In genomic region chr9:109497193-109498165, GRCh38 we compare ENCODE assay signal across 9 cellular contexts. TPM values are rescaled to one million over a fixed set of nuclear protein-coding genes. Genes with fewer than 3 reads are reported as not detected.
DNase-seq lines count a peak whose midpoint lies in the region; ATAC-seq, FAIRE-seq and TF ChIP-seq lines count a peak whose summit lies in the region.
"Had no signal": no experiment of that assay in that cellular context is flagged by ENCODE, and none has a peak within 500 bp of the region (broad histone marks: within the 10 kb centered on the region; RNA-seq: fewer than 3 reads in every experiment).

No MANE protein-coding gene starts in this region.

- in situ Hi-C loops in G401 (cut with HindIII; ENCODE audit: low sequenced_read_pairs), result no loop called here

- H3K9me3 ChIP-seq in Peyer's patch (no peaks in the 10 kb centered on the region), skeletal muscle satellite cell (replicated peaks; ENCODE audit: low read length) (no peaks in the 10 kb centered on the region), BE2C (no peaks in the 10 kb centered on the region)

- TF ChIP-seq POLR2A in Peyer's patch (IDR thresholded peaks at IDR 0.05), result peak in 1 of 2 donors; percentile 27

- H3K4me3 Mint-ChIP-seq in glutamatergic neuron (ENCODE audit: unreplicated experiment), result peak overlapping the region; percentile 61

- TF ChIP-seq CTCF in Peyer's patch (IDR thresholded peaks at IDR 0.05), result no peak
- TF ChIP-seq CTCF in glutamatergic neuron (IDR thresholded peaks at IDR 0.05; ENCODE audit: partially characterized antibody, unreplicated experiment), result no peak
- no peak for TF ChIP-seq CTCF in BE2C (IDR thresholded peaks at IDR 0.05; ENCODE audit: low read depth, low read length)

- peaks cover 22% of the 10 kb centered on the region for H3K27me3 Mint-ChIP-seq in glutamatergic neuron (ENCODE audit: unreplicated experiment)

- H3K36me3 Mint-ChIP-seq in glutamatergic neuron (ENCODE audit: unreplicated experiment), result peaks cover 4% of the 10 kb centered on the region

- H3K27me3 ChIP-seq in Peyer's patch, result peaks cover 0 to 10% of the 10 kb centered on the region in 2 donors
- peaks cover 38% of the 10 kb centered on the region for H3K27me3 ChIP-seq in skeletal muscle satellite cell (ENCODE audit: control insufficient read depth, insufficient read depth, low read length)
- H3K27me3 ChIP-seq in BE2C, result peaks cover 56% of the 10 kb centered on the region

- peaks cover 12% of the 10 kb centered on the region for H3K9me3 Mint-ChIP-seq in glutamatergic neuron (ENCODE audit: unreplicated experiment)

- ATAC-seq in HG02678 (IDR thresholded peaks at IDR 0.05; ENCODE audit: unreplicated experiment), result no peak

- H3K27ac Mint-ChIP-seq in glutamatergic neuron (ENCODE audit: unreplicated experiment), result no peak overlapping the region

- H3K4me3 ChIP-seq in Peyer's patch (peak overlapping the region; percentile 15 to 78 (median 54)), skeletal muscle satellite cell (ENCODE audit: low read length) (peak overlapping the region; percentile 79), BE2C (ENCODE audit: low read depth, low read length) (no peak overlapping the region)

- FAIRE-seq in HTR-8/SVneo (lab: Jason Lieb, UNC), result no peak
- FAIRE-seq: frontal cortex had no signal

- H3K9ac ChIP-seq in skeletal muscle satellite cell (ENCODE audit: low read depth, low read length), result peak overlapping the region; percentile 73

- DNase-seq in HTR-8/SVneo (ENCODE audit: insufficient read length, low spot score) (peak; percentile 60), Peyer's patch (peak in 2 of 3 donors; percentile 55 to 77), glutamatergic neuron (no peak), CD1c-positive myeloid dendritic cell (ENCODE audit: extremely low spot score) (no peak), BE2C (no peak), G401 (ENCODE audit: low spot score) (no peak)

- peak overlapping the region; percentile 94 for H3K4me2 ChIP-seq in skeletal muscle satellite cell (ENCODE audit: low read length)

- H3K27ac ChIP-seq in Peyer's patch, result peak overlapping the region in 3 of 4 donors; percentile 72 to 97 (median 82)

- H3K36me3 ChIP-seq in Peyer's patch (no peaks in the 10 kb centered on the region), skeletal muscle satellite cell (ENCODE audit: insufficient read depth, low read length) (no peaks in the 10 kb centered on the region), BE2C (no peaks in the 10 kb centered on the region)

- peaks cover 11% of the 10 kb centered on the region for H3K4me1 Mint-ChIP-seq in glutamatergic neuron (ENCODE audit: low read depth, unreplicated experiment)

- peaks cover 0 to 28% (median 0%) of the 10 kb centered on the region in 4 donors for H3K4me1 ChIP-seq in Peyer's patch
- peaks cover 18% of the 10 kb centered on the region for H3K4me1 ChIP-seq in skeletal muscle satellite cell (ENCODE audit: control insufficient read depth, insufficient read depth, low read length)
- no peaks in the 10 kb centered on the region for H3K4me1 ChIP-seq in BE2C

RNA-seq across cellular contexts. Expression of gene PTPN3, which starts 0.6 kb away (rescaled TPM):
- total RNA-seq in Peyer's patch (10 to 100 TPM; 17.3 to 53.6 (median 37.4) TPM), glutamatergic neuron (ENCODE audit: unreplicated experiment) (1.6 TPM)
- total RNA-seq in skeletal muscle satellite cell (2012; rRNA removed), result 0.51 and 2.8 TPM in 2 replicates
- polyA plus RNA-seq in BE2C (2012; ENCODE audit: insufficient read depth, insufficient read length, low read depth), result not detected
- total RNA-seq in G401 (2014; rRNA removed; shearing (Covaris generic)), result 0.20 and 0.37 TPM in 2 replicates

Comparison
In these comparisons a context has a peak if more than half of its experiments do, and no peak if none do; other contexts are left out.
1. DNase-seq: peak in HTR-8/SVneo (single experiment) and Peyer's patch (2 of 3); none in glutamatergic neuron (single experiment), CD1c-positive myeloid dendritic cell (single experiment), BE2C (single experiment) and G401 (single experiment).